In the genomic region with DNA sequence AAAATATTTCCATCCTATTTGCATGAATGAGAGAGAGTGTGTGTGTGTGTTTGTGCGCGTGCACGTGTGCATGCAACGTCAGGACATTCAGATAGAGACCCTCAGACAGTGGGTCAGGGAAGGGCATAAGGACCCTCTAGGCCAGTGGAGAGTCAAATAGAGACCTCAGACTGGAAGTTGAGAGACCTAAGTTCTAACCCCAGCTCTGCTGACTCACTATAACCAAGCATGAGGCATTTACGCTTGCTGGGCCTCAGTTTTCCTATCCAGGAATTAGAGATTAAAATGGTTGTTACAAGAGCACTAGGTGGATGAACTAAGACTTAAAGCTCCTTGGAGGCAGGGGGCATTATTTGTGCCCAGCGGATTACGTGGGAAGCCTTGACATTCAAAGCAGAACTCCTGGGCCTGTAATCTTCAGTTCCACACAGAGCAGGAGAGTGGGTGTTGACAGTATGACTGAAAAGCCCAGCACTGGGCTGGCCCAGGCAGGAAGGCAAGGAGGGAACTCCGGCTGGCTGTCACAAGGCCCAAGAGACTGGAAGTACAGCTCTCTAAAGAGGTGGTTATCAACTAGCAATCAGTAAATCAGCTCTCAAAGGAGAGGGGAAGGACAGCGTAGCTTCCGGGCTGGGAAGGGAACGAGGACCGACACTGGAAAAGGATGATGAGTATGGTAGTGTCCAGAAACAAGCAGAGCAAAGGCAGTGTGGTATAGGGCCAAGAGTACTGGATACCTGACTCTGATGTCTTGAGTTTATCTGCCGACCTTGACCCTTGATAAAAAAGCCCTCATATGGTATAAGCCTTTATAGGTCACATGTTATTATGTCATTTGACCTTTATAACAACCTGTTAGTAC, we compare ENCODE assay signal across 11 cellular contexts. TPM values are rescaled to one million over a fixed set of nuclear protein-coding genes. Genes with fewer than 3 reads are reported as not detected.
DNase-seq lines count a peak whose midpoint lies in the region; ATAC-seq and TF ChIP-seq lines count a peak whose summit lies in the region.
"Had no signal": no experiment of that assay in that cellular context is flagged by ENCODE, and none has a peak within 500 bp of the region (broad histone marks: within the 10 kb centered on the region; RNA-seq: fewer than 3 reads in every experiment).

No MANE protein-coding gene starts in this region.

- H3K4me3 ChIP-seq in CD8-positive, alpha-beta T cell (ENCODE audit: low read depth, low read length), result no peak overlapping the region
- H3K4me3 ChIP-seq in Peyer's patch, result no peak overlapping the region
- H3K4me3 ChIP-seq: vagina had no signal

- H3K4me1 Mint-ChIP-seq in CD8-positive, alpha-beta T cell (ENCODE audit: low read depth), result peaks cover 75% of the 10 kb centered on the region
- peaks cover 54 to 86% (median 78%) of the 10 kb centered on the region in 4 donors for H3K4me1 Mint-ChIP-seq in naive thymus-derived CD8-positive, alpha-beta T cell

- peaks cover 80% of the 10 kb centered on the region for H3K36me3 Mint-ChIP-seq in CD8-positive, alpha-beta T cell
- H3K36me3 Mint-ChIP-seq in naive thymus-derived CD8-positive, alpha-beta T cell, result peaks cover 4 to 75% (median 8%) of the 10 kb centered on the region in 3 donors

- peak overlapping the region; percentile 22 for H3K27ac ChIP-seq in CD8-positive, alpha-beta T cell (ENCODE audit: low read depth, low read length)
- H3K27ac ChIP-seq in Peyer's patch (peak overlapping the region; percentile 7 to 53 (median 12)), cingulate gyrus (ENCODE audit: low read depth, low read length) (peak overlapping the region; percentile 42)
- H3K27ac ChIP-seq: vagina had no signal

- H3K36me3 ChIP-seq in CD8-positive, alpha-beta T cell (ENCODE audit: insufficient read depth, low read length), result peaks cover 20% of the 10 kb centered on the region
- peaks cover 0 to 39% (median 0%) of the 10 kb centered on the region in 3 donors for H3K36me3 ChIP-seq in Peyer's patch

- TF ChIP-seq POLR2A in Peyer's patch (IDR thresholded peaks at IDR 0.05), result no peak

- intact Hi-C loops in CD8-positive, alpha-beta T cell (cut with DNase I, micrococcal nuclease), result no loop called here

- TF ChIP-seq CTCF in CD8-positive, alpha-beta T cell (IDR thresholded peaks at IDR 0.05), result no peak
- no peak for TF ChIP-seq CTCF in Peyer's patch (IDR thresholded peaks at IDR 0.05)

- H3K4me3 Mint-ChIP-seq in CD8-positive, alpha-beta T cell, result peak overlapping the region; percentile 49
- H3K4me3 Mint-ChIP-seq in naive thymus-derived CD8-positive, alpha-beta T cell, result peak overlapping the region in 9 of 10 donors; percentile 13 to 87 (median 58)

- peak overlapping the region; percentile 92 for H3K27ac Mint-ChIP-seq in CD8-positive, alpha-beta T cell
- H3K27ac Mint-ChIP-seq in naive thymus-derived CD8-positive, alpha-beta T cell, result peak overlapping the region; percentile 89 to 99 (median 94)

- H3K9me3 ChIP-seq in CD8-positive, alpha-beta T cell (ENCODE audit: low read length), result no peaks in the 10 kb centered on the region
- H3K9me3 ChIP-seq in Peyer's patch, result no peaks in the 10 kb centered on the region
- H3K9me3 ChIP-seq: vagina had no signal

- no peaks in the 10 kb centered on the region for H3K27me3 Mint-ChIP-seq in CD8-positive, alpha-beta T cell (ENCODE audit: low read depth)
- no peaks in the 10 kb centered on the region for H3K27me3 Mint-ChIP-seq in naive thymus-derived CD8-positive, alpha-beta T cell

- CTCF ChIA-PET in CD8-positive, alpha-beta T cell (lab: Charles Lee), result interaction anchor here (1.0 to 7.0 kb wide), 8 partner anchors 10 to 241 kb away, joined by 3 to 41 read pairs (median 8); partner anchors contain the start of gene STIM1

- ATAC-seq in CD8-positive, alpha-beta T cell, result no peak
- peak; percentile 24 to 42 for ATAC-seq in naive thymus-derived CD8-positive, alpha-beta T cell
- ATAC-seq in GM19023 (IDR thresholded peaks at IDR 0.05; ENCODE audit: unreplicated experiment), result no peak

- POLR2A ChIA-PET in CD8-positive, alpha-beta T cell (lab: Charles Lee), result interaction anchor here (1.1 to 3.2 kb wide), 4 partner anchors 8 to 243 kb away, joined by 3 to 16 read pairs (median 4); partner anchors contain the start of genes RHOG and STIM1
- POLR2A ChIA-PET in naive thymus-derived CD8-positive, alpha-beta T cell (lab: Charles Lee), result interaction anchor here (0.6 to 2.7 kb wide), 3 partner anchors 10 to 56 kb away, joined by 3 to 16 read pairs (median 4); partner anchors contain the start of gene RHOG

- peaks cover 64% of the 10 kb centered on the region for H3K4me1 ChIP-seq in CD8-positive, alpha-beta T cell (ENCODE audit: insufficient read depth, low read length)
- H3K4me1 ChIP-seq in Peyer's patch, result peaks cover 0 to 57% (median 36%) of the 10 kb centered on the region in 4 donors

- H3K9me3 Mint-ChIP-seq in CD8-positive, alpha-beta T cell, result no peaks in the 10 kb centered on the region
- H3K9me3 Mint-ChIP-seq in naive thymus-derived CD8-positive, alpha-beta T cell, result no peaks in the 10 kb centered on the region

- DNase-seq in CD8-positive, alpha-beta T cell, result no peak
- DNase-seq in Peyer's patch (no peak), COR-L47 (lab: John Stamatoyannopoulos, UW) (no peak), 8988T (no peak), retina (no peak)
- DNase-seq in naive thymus-derived CD8-positive, alpha-beta T cell, result no peak
- DNase-seq: NCI-H226; stimulated activated CD4-positive, alpha-beta T cell treated with anti-CD3 and anti-CD28 coated beads, Interleukin-4, amount 100 ng/mL, for 1 hour had no signal

- H3K27me3 ChIP-seq in CD8-positive, alpha-beta T cell (ENCODE audit: insufficient read depth, low read length), result no peaks in the 10 kb centered on the region
- no peaks in the 10 kb centered on the region for H3K27me3 ChIP-seq in Peyer's patch
- H3K27me3 ChIP-seq: vagina had no signal

RNA-seq across cellular contexts. Expression of gene RHOG, which starts 9.2 kb away (rescaled TPM):
- total RNA-seq in CD8-positive, alpha-beta T cell, result 100 to 1,000 TPM; 125 to 127 TPM
- 10 to 100 TPM; 33.8 to 83.0 (median 67.0) TPM for total RNA-seq in Peyer's patch
- 10 to 100 TPM; 78.4 to 79.3 TPM for total RNA-seq in naive thymus-derived CD8-positive, alpha-beta T cell
- 100 to 1,000 TPM; 125 to 175 (median 144) TPM for polyA plus RNA-seq in naive thymus-derived CD8-positive, alpha-beta T cell

RNA-seq across cellular contexts. Expression of gene PGAP2, which starts 23.2 kb away (rescaled TPM):
- total RNA-seq in CD8-positive, alpha-beta T cell, result 10 to 100 TPM; 16.3 to 18.5 TPM
- total RNA-seq in Peyer's patch, result 10 to 100 TPM in 3 of 4 donors, 1 to 10 TPM in 1; 9.1 to 67.2 (median 53.7) TPM
- total RNA-seq in naive thymus-derived CD8-positive, alpha-beta T cell, result 10 to 100 TPM; 23.0 to 23.1 TPM
- polyA plus RNA-seq in naive thymus-derived CD8-positive, alpha-beta T cell, result 10 to 100 TPM; 13.6 to 24.2 (median 21.9) TPM

RNA-seq across cellular contexts. Expression of gene STIM1, which starts 23.9 kb away (rescaled TPM):
- total RNA-seq in CD8-positive, alpha-beta T cell, result 10 to 100 TPM; 72.5 to 84.3 TPM
- 100 to 1,000 TPM in 1 of 4 donors, 10 to 100 TPM in 3; 36.3 to 158 (median 46.1) TPM for total RNA-seq in Peyer's patch
- 100 to 1,000 TPM in 1 of 2 experiments, 10 to 100 TPM in 1; 98.7 to 101 TPM for total RNA-seq in naive thymus-derived CD8-positive, alpha-beta T cell
- 10 to 100 TPM; 33.4 to 39.0 (median 38.9) TPM for polyA plus RNA-seq in naive thymus-derived CD8-positive, alpha-beta T cell

RNA-seq across cellular contexts. Expression of gene NUP98, which starts 34.3 kb away (rescaled TPM):
- 100 to 1,000 TPM; 204 to 210 TPM for total RNA-seq in CD8-positive, alpha-beta T cell
- total RNA-seq in Peyer's patch, result 100 to 1,000 TPM in 1 of 4 donors, 10 to 100 TPM in 3; 67.7 to 113 (median 86.8) TPM
- 100 to 1,000 TPM; 106 to 126 TPM for total RNA-seq in naive thymus-derived CD8-positive, alpha-beta T cell
- polyA plus RNA-seq in naive thymus-derived CD8-positive, alpha-beta T cell, result 10 to 100 TPM; 31.8 to 50.9 (median 44.9) TPM

Comparison
In these comparisons a context has a peak if more than half of its experiments do, and no peak if none do; other contexts are left out.
1. ATAC-seq: peak in naive thymus-derived CD8-positive, alpha-beta T cell (2 of 2); none in CD8-positive, alpha-beta T cell (single experiment) and GM19023 (single experiment).
2. Peak in every context shown above with its lines, with median percentiles within 50 percentile points of each other: H3K27ac ChIP-seq.